27 cellular contexts compared by ENCODE assay signal in the genomic region with DNA sequence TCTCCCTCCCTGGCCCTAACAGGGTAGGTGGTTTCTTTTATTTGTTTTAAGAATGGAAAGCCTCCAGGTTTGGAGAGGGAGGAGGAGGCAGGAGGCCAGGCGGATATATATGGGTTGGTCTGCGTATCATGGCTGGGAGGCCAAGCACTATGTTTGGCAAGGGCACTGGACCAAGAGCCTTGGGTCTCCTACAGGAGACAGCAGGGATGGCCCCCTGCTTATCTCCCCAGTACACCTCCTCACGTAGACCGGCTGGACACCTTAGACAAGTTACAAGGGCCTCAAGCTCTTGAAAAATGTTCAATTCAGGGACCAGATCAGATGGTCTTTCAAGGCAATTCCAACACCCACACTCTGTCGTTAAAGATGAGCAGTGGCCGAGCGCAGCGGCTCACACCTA. TPM values are rescaled to one million over a fixed set of nuclear protein-coding genes. Genes with fewer than 3 reads are reported as not detected.
DNase-seq lines count a peak whose midpoint lies in the region; ATAC-seq and TF ChIP-seq lines count a peak whose summit lies in the region.
"Had no signal": no experiment of that assay in that cellular context is flagged by ENCODE, and none has a peak within 500 bp of the region (broad histone marks: within the 10 kb centered on the region; RNA-seq: fewer than 3 reads in every experiment).

No MANE protein-coding gene starts in this region.

- H3K27ac Mint-ChIP-seq in CD4-positive, CD25-positive, alpha-beta regulatory T cell: peak overlapping the region; percentile 38 to 63 (median 42)

- no peak for ATAC-seq in CD4-positive, CD25-positive, alpha-beta regulatory T cell (ENCODE audit: low read depth in 2 of 2)
- ATAC-seq in Right ventricle myocardium superior (ENCODE audit: poor library complexity): peak; percentile 60
- ATAC-seq: GM23338 had no signal

- in situ Hi-C loops in GM13976 (cut with MboI; ENCODE audit: low sequenced_read_pairs, unreplicated experiment): no loop called here

- no peak overlapping the region for H3K4me3 ChIP-seq in CD4-positive, CD25-positive, alpha-beta regulatory T cell (ENCODE audit: low read depth, low read length)
- no peak overlapping the region for H3K4me3 ChIP-seq in iPS-15b (ENCODE audit: low read depth, low read length)
- H3K4me3 ChIP-seq: BLaER1, GM23338, HAP-1, MG63, SK-N-MC had no signal

- intact Hi-C loops in Right ventricle myocardium superior (cut with DNase I): no loop called here

- H3K27ac ChIP-seq in CD4-positive, CD25-positive, alpha-beta regulatory T cell (ENCODE audit: insufficient read depth, low read length, poor library complexity, severe bottlenecking): no peak overlapping the region
- H3K27ac ChIP-seq: 22Rv1, BLaER1, SK-N-MC had no signal

- peaks cover 34% of the 10 kb centered on the region for H3K36me3 ChIP-seq in CD4-positive, CD25-positive, alpha-beta regulatory T cell (ENCODE audit: control insufficient read depth, insufficient read depth, low read length)
- H3K36me3 ChIP-seq in iPS-15b (ENCODE audit: control insufficient read depth, insufficient read depth, low read length): peaks cover 29% of the 10 kb centered on the region

- peak overlapping the region; percentile 29 for H3K9ac ChIP-seq in iPS-15b (ENCODE audit: low read depth, low read length)
- H3K9ac ChIP-seq: BLaER1 had no signal

- peaks cover 20% of the 10 kb centered on the region for H3K36me3 Mint-ChIP-seq in CD4-positive, CD25-positive, alpha-beta regulatory T cell

- H3K4me1 ChIP-seq in CD4-positive, CD25-positive, alpha-beta regulatory T cell (ENCODE audit: control insufficient read depth, insufficient read depth, low read length, poor library complexity, severe bottlenecking): peaks cover 35% of the 10 kb centered on the region
- no peaks in the 10 kb centered on the region for H3K4me1 ChIP-seq in iPS-15b (ENCODE audit: control insufficient read depth, insufficient read depth, low read length)
- H3K4me1 ChIP-seq: HAP-1 had no signal

- DNase-seq in NCI-H2029 treated with DMSO at 0.1 percent for 48 hours (lab: John Stamatoyannopoulos, UW) (peak; percentile 13), NCI-H2029 (lab: John Stamatoyannopoulos, UW) (no peak), Right ventricle myocardium superior (no peak), NOMO-1 (lab: John Stamatoyannopoulos, UW; ENCODE audit: unreplicated experiment in 2 of 2) (no peak), NCI-H526 (lab: John Stamatoyannopoulos, UW) (no peak), GM13976 (ENCODE audit: low spot score) (no peak)
- no peak for DNase-seq in CD4-positive, CD25-positive, alpha-beta regulatory T cell
- DNase-seq: ACHN; Calu3; CD4-positive, alpha-beta memory T cell; DMS153; MG63; NCI-H1417; NCI-H187; NCI-H774; OCI-M1; SHP77 treated with DMSO at 0.1 percent for 48 hours had no signal

- TF ChIP-seq CTCF in GM13976 (IDR thresholded peaks at IDR 0.05; ENCODE audit: borderline replicate concordance, control extremely low read depth, extremely low read depth, insufficient read depth, missing control alignments): no peak

- no peak overlapping the region for H3K4me3 Mint-ChIP-seq in CD4-positive, CD25-positive, alpha-beta regulatory T cell
- H3K4me3 Mint-ChIP-seq: CD4-positive, alpha-beta memory T cell; GM23338 had no signal

- no peaks in the 10 kb centered on the region for H3K9me3 ChIP-seq in CD4-positive, CD25-positive, alpha-beta regulatory T cell (ENCODE audit: control insufficient read depth in 2 of 2, low read length in 2 of 2)
- H3K9me3 ChIP-seq in iPS-15b (ENCODE audit: control insufficient read depth, insufficient read depth, low read length): no peaks in the 10 kb centered on the region
- H3K9me3 ChIP-seq: BLaER1, HAP-1, MG63 had no signal

- H3K27me3 ChIP-seq in CD4-positive, CD25-positive, alpha-beta regulatory T cell (ENCODE audit: control insufficient read depth, insufficient read depth, low read length): no peaks in the 10 kb centered on the region
- no peaks in the 10 kb centered on the region for H3K27me3 ChIP-seq in iPS-15b (ENCODE audit: control insufficient read depth, insufficient read depth, low read length)
- H3K27me3 ChIP-seq: BLaER1, MG63 had no signal

- peaks cover 0 to 58% (median 36%) of the 10 kb centered on the region in 4 donors for H3K4me1 Mint-ChIP-seq in CD4-positive, CD25-positive, alpha-beta regulatory T cell

- peaks cover 0 to 1% (median 0%) of the 10 kb centered on the region in 7 donors for H3K9me3 Mint-ChIP-seq in CD4-positive, CD25-positive, alpha-beta regulatory T cell
- H3K9me3 Mint-ChIP-seq: CD4-positive, alpha-beta memory T cell; GM23338 had no signal

- H3K27me3 Mint-ChIP-seq in CD4-positive, CD25-positive, alpha-beta regulatory T cell: no peaks in the 10 kb centered on the region
- H3K27me3 Mint-ChIP-seq: CD4-positive, alpha-beta memory T cell had no signal

RNA-seq across cellular contexts. Expression of a gene that starts 10.9 kb away (rescaled TPM):
- 33.2 TPM for total RNA-seq in CD4-positive, CD25-positive, alpha-beta regulatory T cell
- polyA plus RNA-seq in CD4-positive, CD25-positive, alpha-beta regulatory T cell: 10 to 100 TPM; 10.8 to 18.5 (median 13.4) TPM
- total RNA-seq in Right ventricle myocardium superior: 465 TPM

RNA-seq across cellular contexts. Expression of a gene that starts 26.8 kb away (rescaled TPM):
- total RNA-seq in CD4-positive, CD25-positive, alpha-beta regulatory T cell: 37.0 TPM
- 100 to 1,000 TPM in 1 of 4 donors, 10 to 100 TPM in 3; 94.9 to 119 (median 98.6) TPM for polyA plus RNA-seq in CD4-positive, CD25-positive, alpha-beta regulatory T cell
- 15.0 TPM for total RNA-seq in Right ventricle myocardium superior

RNA-seq across cellular contexts. Expression of a gene that starts 47.9 kb away (rescaled TPM):
- total RNA-seq in CD4-positive, CD25-positive, alpha-beta regulatory T cell: 3.8 TPM
- 1 to 10 TPM; 2.3 to 3.9 (median 3.6) TPM for polyA plus RNA-seq in CD4-positive, CD25-positive, alpha-beta regulatory T cell
- total RNA-seq in Right ventricle myocardium superior: 1.9 TPM
- total RNA-seq: G401, LHCN-M2, NCI-H460, RPMI7951 had no signal
- polyA plus RNA-seq: GM23338 had no signal

RNA-seq across cellular contexts. Expression of a gene that starts 52.1 kb away (rescaled TPM):
- 72.0 TPM for total RNA-seq in CD4-positive, CD25-positive, alpha-beta regulatory T cell
- 10 to 100 TPM; 12.9 to 15.8 (median 13.3) TPM for polyA plus RNA-seq in CD4-positive, CD25-positive, alpha-beta regulatory T cell
- 196 TPM for total RNA-seq in Right ventricle myocardium superior

Comparison
In these comparisons a context has a peak if more than half of its experiments do, and no peak if none do; other contexts are left out.
1. RNA of a gene that starts 10.9 kb away (total RNA-seq): 465 TPM in Right ventricle myocardium superior (single experiment); 33.2 TPM in CD4-positive, CD25-positive, alpha-beta regulatory T cell (single experiment); every median in the first group is over 10 times any median in the second.